Comparison of ENCODE assay signal across 13 cellular contexts in the genomic region with DNA sequence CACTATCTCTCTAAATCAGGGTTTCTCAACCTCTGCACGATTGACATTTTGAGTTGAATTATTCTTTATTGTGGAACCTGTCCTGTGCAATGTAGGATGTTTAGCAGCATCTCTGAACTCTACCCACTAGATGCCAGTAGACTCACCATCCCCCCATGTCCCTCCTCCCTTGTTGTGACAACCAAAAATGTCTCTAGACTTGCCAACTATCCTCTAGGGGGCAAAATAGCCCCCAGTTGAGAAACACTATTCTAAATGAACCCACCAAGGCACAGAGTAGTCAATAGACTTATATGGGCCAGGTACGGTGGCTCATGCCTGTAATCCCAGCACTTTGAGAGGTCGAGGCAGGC. TPM values are rescaled to one million over a fixed set of nuclear protein-coding genes. Genes with fewer than 3 reads are reported as not detected.
DNase-seq lines count a peak whose midpoint lies in the region; ATAC-seq, FAIRE-seq and TF ChIP-seq lines count a peak whose summit lies in the region.
"Had no signal": no experiment of that assay in that cellular context is flagged by ENCODE, and none has a peak within 500 bp of the region (broad histone marks: within the 10 kb centered on the region; RNA-seq: fewer than 3 reads in every experiment).

No MANE protein-coding gene starts in this region.

- no peaks in the 10 kb centered on the region for H3K9me1 ChIP-seq in K562 (ENCODE audit: control insufficient read depth, insufficient read depth, low read length)

- CTCF ChIA-PET in K562 (lab: Yijun Ruan, JAX; ENCODE audit: low intra/inter-chr PET ratio) = no interaction called here

- no peaks in the 10 kb centered on the region for H3K79me2 ChIP-seq in K562 (ENCODE audit: control insufficient read depth, insufficient read depth, low read length)

- no peak for TF ChIP-seq RAD21 in K562 (CRISPR knock-in tag; conservative IDR thresholded peaks at IDR 0.05 in 1 of 2, IDR thresholded peaks at IDR 0.05 in 1 of 2)

- no peak overlapping the region for H3K9ac ChIP-seq in K562 (ENCODE audit: insufficient read depth in 1 of 2, low read depth in 2 of 2, low read length in 2 of 2)

- H3K4me3 ChIP-seq in Jurkat, Clone E6-1 (ENCODE audit: low read length) = no peak overlapping the region
- H3K4me3 ChIP-seq in K562 = no peak overlapping the region
- no peak overlapping the region for H3K4me3 ChIP-seq in lower lobe of right lung
- no peak overlapping the region for H3K4me3 ChIP-seq in transverse colon

- peak; percentile 5 for DNase-seq in Jurkat, Clone E6-1 (ENCODE audit: low read depth, low spot score)
- DNase-seq in K562 (ENCODE audit: extremely low read depth in 1 of 4, low spot score in 3 of 4) (peak in 1 of 4 experiments; percentile 12), lower lobe of right lung (no peak), transverse colon (no peak), occipital lobe (lab: John Stamatoyannopoulos, UW) (no peak)
- DNase-seq: activated CD8-positive, alpha-beta T cell treated with anti-CD3 and anti-CD28 coated beads, Interleukin-2, amount 10 ng/mL, durations not matched to agents 7 days and 5 days; activated gamma-delta T cell; NCI-H1092; NCI-H226; posterior cingulate gyrus; T-helper 9 cell had no signal

- ATAC-seq in K562 = peak; percentile 63
- no peak for ATAC-seq in lower lobe of right lung
- no peak for ATAC-seq in GM18858 (IDR thresholded peaks at IDR 0.05; ENCODE audit: unreplicated experiment)
- no peak for ATAC-seq in HG02759 (IDR thresholded peaks at IDR 0.05; ENCODE audit: unreplicated experiment)
- ATAC-seq: activated CD8-positive, alpha-beta T cell treated with anti-CD3 and anti-CD28 coated beads, Interleukin-2, amount 10 ng/mL, durations not matched to agents 7 days and 5 days had no signal

- no peaks in the 10 kb centered on the region for H3K36me3 ChIP-seq in K562 (ENCODE audit: control insufficient read depth, insufficient read depth, low read length)
- no peaks in the 10 kb centered on the region for H3K36me3 ChIP-seq in lower lobe of right lung
- no peaks in the 10 kb centered on the region for H3K36me3 ChIP-seq in transverse colon

- H3K4me1 ChIP-seq in K562 (replicated peaks in 1 of 2; ENCODE audit: control insufficient read depth in 2 of 2, insufficient read depth in 2 of 2, low read length in 2 of 2) (no peaks in the 10 kb centered on the region; a peak in 1 of 5 replicates), lower lobe of right lung (peaks cover 10% of the 10 kb centered on the region), transverse colon (peaks cover 0 to 7% (median 0%) of the 10 kb centered on the region in 4 donors)

- POLR2A ChIA-PET in K562 (lab: Yijun Ruan, JAX) = no interaction called here

- peak in 1 of 3 experiments; percentile 22; a peak in 1 of 6 replicates for TF ChIP-seq CTCF in K562 (IDR thresholded peaks at IDR 0.05 in 2 of 3, conservative IDR thresholded peaks at IDR 0.05 in 1 of 3; ENCODE audit: insufficient read depth in 2 of 3, low read depth in 1 of 3, low read length in 3 of 3)
- TF ChIP-seq CTCF in lower lobe of right lung (IDR thresholded peaks at IDR 0.05) = no peak
- no peak for TF ChIP-seq CTCF in transverse colon (IDR thresholded peaks at IDR 0.05)

- H3K9me3 ChIP-seq in K562 (replicated peaks; ENCODE audit: control insufficient read depth, insufficient read depth, low read depth, low read length) (no peaks in the 10 kb centered on the region), lower lobe of right lung (no peaks in the 10 kb centered on the region), transverse colon (no peaks in the 10 kb centered on the region)

- intact Hi-C loops in K562 (cut with micrococcal nuclease) (no loop called here), lower lobe of right lung (cut with DNase I) (no loop called here), transverse colon (cut with DNase I; ENCODE audit: low total_unique reads) (no loop called here)

- H3K27ac ChIP-seq in K562 (ENCODE audit: extremely low read depth, low read depth, low read length) = no peak overlapping the region
- peak overlapping the region; percentile 3 for H3K27ac ChIP-seq in lower lobe of right lung
- peak overlapping the region in 3 of 4 donors; percentile 42 to 65 (median 63) for H3K27ac ChIP-seq in transverse colon

- TF ChIP-seq POLR2A in K562 (conservative IDR thresholded peaks at IDR 0.05) = no peak
- no peak for TF ChIP-seq POLR2A in transverse colon (IDR thresholded peaks at IDR 0.05)

- peak; percentile 48 for FAIRE-seq in K562 (lab: Jason Lieb, UNC)

- no peaks in the 10 kb centered on the region for H4K20me1 ChIP-seq in K562 (replicated peaks; ENCODE audit: control insufficient read depth, insufficient read depth, low read length)

- H3K4me2 ChIP-seq in K562 (ENCODE audit: insufficient read depth, low read length) = no peak overlapping the region

- no TSS peak for BruUV-seq in K562 (replicated peaks; lab: Mats Ljungman, UMichigan)

- TF ChIP-seq EP300 in K562 (IDR thresholded peaks at IDR 0.05; ENCODE audit: low read length) (no peak), transverse colon (IDR thresholded peaks at IDR 0.05; ENCODE audit: low read depth) (no peak)

- no peak overlapping the region for H2AFZ ChIP-seq in K562 (ENCODE audit: low read depth, low read length)

- WGBS in K562 (ENCODE audit: insufficient coverage, low coverage, missing lambda C conversion rate) = 25% methylated on average over 3 of the region's 3 CpGs
- 29 to 67% methylated on average over 1 to 3 of the region's 3 CpGs for WGBS in transverse colon (ENCODE audit: low coverage in 1 of 2), 2 donors

- H3K27me3 ChIP-seq in K562 (ENCODE audit: control insufficient read depth in 2 of 2, insufficient read depth in 2 of 2, low read length in 2 of 2) = no peaks in the 10 kb centered on the region; a peak in 1 of 5 replicates
- H3K27me3 ChIP-seq in lower lobe of right lung (ENCODE audit: low read depth) = no peaks in the 10 kb centered on the region
- H3K27me3 ChIP-seq in transverse colon = no peaks in the 10 kb centered on the region

- in situ Hi-C loops in K562 (cut with MboI) = no loop called here
- in situ Hi-C loops in transverse colon (cut with MboI; ENCODE audit: low pct_ligation_motif_present in 1 of 4, low pct_unique_long_range_greater_than_20kb in 1 of 4, low sequenced_read_pairs in 3 of 4) = no loop called here

TF ChIP-seq in K562, 482 proteins besides CTCF, POLR2A, EP300 and RAD21 (continues in another document):
- TF ChIP-seq BRD9 (IDR thresholded peaks at IDR 0.05; ENCODE audit: low read depth, partially characterized antibody) (no peak), SMARCC2 (IDR thresholded peaks at IDR 0.05; ENCODE audit: low read depth) (no peak), DIDO1 (tag; IDR thresholded peaks at IDR 0.05; ENCODE audit: low read depth) (no peak), SAP30 (IDR thresholded peaks at IDR 0.05; ENCODE audit: borderline replicate concordance, insufficient read depth, low read depth, low read length, poor library complexity, severe bottlenecking) (no peak), NFE2 (IDR thresholded peaks at IDR 0.05; ENCODE audit: low read depth) (no peak), ZKSCAN3 (CRISPR knock-in tag; IDR thresholded peaks at IDR 0.05) (no peak), NCOR1 (IDR thresholded peaks at IDR 0.05) (no peak)
- TF ChIP-seq, protein P1, sequence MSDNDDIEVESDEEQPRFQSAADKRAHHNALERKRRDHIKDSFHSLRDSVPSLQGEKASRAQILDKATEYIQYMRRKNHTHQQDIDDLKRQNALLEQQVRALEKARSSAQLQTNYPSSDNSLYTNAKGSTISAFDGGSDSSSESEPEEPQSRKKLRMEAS (CRISPR knock-in tag; IDR thresholded peaks at IDR 0.05) = no peak
- TF ChIP-seq, protein P2, sequence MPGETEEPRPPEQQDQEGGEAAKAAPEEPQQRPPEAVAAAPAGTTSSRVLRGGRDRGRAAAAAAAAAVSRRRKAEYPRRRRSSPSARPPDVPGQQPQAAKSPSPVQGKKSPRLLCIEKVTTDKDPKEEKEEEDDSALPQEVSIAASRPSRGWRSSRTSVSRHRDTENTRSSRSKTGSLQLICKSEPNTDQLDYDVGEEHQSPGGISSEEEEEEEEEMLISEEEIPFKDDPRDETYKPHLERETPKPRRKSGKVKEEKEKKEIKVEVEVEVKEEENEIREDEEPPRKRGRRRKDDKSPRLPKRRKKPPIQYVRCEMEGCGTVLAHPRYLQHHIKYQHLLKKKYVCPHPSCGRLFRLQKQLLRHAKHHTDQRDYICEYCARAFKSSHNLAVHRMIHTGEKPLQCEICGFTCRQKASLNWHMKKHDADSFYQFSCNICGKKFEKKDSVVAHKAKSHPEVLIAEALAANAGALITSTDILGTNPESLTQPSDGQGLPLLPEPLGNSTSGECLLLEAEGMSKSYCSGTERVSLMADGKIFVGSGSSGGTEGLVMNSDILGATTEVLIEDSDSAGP (CRISPR knock-in tag; IDR thresholded peaks at IDR 0.05) = no peak

RNA-seq across cellular contexts. Expression of a gene that starts 49.1 kb away (rescaled TPM):
- polyA plus RNA-seq in Jurkat, Clone E6-1 (2012; ENCODE audit: insufficient read depth, insufficient read length) = 3.1 TPM
- 25.0 and 56.0 TPM in 2 replicates for total RNA-seq in K562 (2011; cell fraction: chromatin; rRNA removed; ENCODE audit: low replicate concordance)
- total RNA-seq in K562 (2011; cell fraction: nucleolus; rRNA removed) = 10.0 and 11.8 TPM in 2 replicates
- total RNA-seq in K562 (2011; cell fraction: nucleoplasm; rRNA removed) = 25.5 and 30.8 TPM in 2 replicates
- total RNA-seq in K562 (2014; rRNA removed) (5.3 and 8.9 TPM in 2 replicates), K562 (2014; rRNA removed; fragmentation: Illumina TruSeq; extraction: Trizol) (9.7 and 12.0 TPM in 2 replicates), K562 (2015; rRNA removed; fragmentation: Illumina TruSeq; extraction: Trizol) (8.0 and 8.7 TPM in 2 replicates), K562 (2021) (10.3 and 10.9 TPM in 2 replicates), lower lobe of right lung (63.3 TPM), transverse colon (10 to 100 TPM; 33.0 to 72.7 (median 62.2) TPM), occipital lobe (25.9 TPM)
- polyA plus RNA-seq in K562 (2011; rRNA removed) (7.5 and 8.8 TPM in 2 replicates), K562 (2014; fragmentation: Illumina TruSeq; extraction: Trizol) (12.4 and 14.6 TPM in 2 replicates), K562 (2014; fragmentation: Nextera tagmentation; extraction: Ambion mirVana) (1 to 10 TPM; 1.3 to 2.2 TPM), K562 (2014; rRNA removed) (2.9 and 7.1 TPM in 2 replicates)
- polyA plus RNA-seq in K562 (2011; cell fraction: cytosol; rRNA removed) = 3.1 and 3.5 TPM in 2 replicates
- 14.7 and 16.9 TPM in 2 replicates for polyA plus RNA-seq in K562 (2011; cell fraction: nucleus; rRNA removed)
- 2.7 and 5.0 TPM in 2 replicates for polyA plus RNA-seq in K562 (2012)
- 17.5 and 25.5 TPM in 2 replicates for polyA minus RNA-seq in K562 (2011; rRNA and poly(A)+ RNA removed)
- 7.1 and 7.4 TPM in 2 replicates for polyA minus RNA-seq in K562 (2011; cell fraction: cytosol; rRNA and poly(A)+ RNA removed)
- 14.5 and 16.8 TPM in 2 replicates for polyA minus RNA-seq in K562 (2011; cell fraction: nucleus; rRNA and poly(A)+ RNA removed)
